In genomic region chr20:33466303-33466646, GRCh38 we compare ENCODE assay signal across 22 cellular contexts.
"Had no signal": no experiment of that assay in that cellular context is flagged by ENCODE, and none has a peak within 500 bp of the region (broad histone marks: within the 10 kb centered on the region; RNA-seq: fewer than 3 reads in every experiment).

No MANE protein-coding gene starts in this region.

- H2AFZ ChIP-seq: hepatocyte had no signal

- ATAC-seq: activated T-cell treated with anti-CD3 and anti-CD28 coated beads, Interleukin-2, amount 50 U/mL, for 72 hours; effector memory CD8-positive, alpha-beta T cell; naive thymus-derived CD8-positive, alpha-beta T cell had no signal

- DNase-seq: activated CD4-positive, CD25-positive, alpha-beta regulatory T cell treated with anti-CD3 and anti-CD28 coated beads, Interleukin-2, amount 50 U/mL, for 72 hours; activated CD8-positive, alpha-beta memory T cell treated with anti-CD3 and anti-CD28 coated beads for 24 hours; activated effector memory CD4-positive, alpha-beta T cell treated with anti-CD3 and anti-CD28 coated beads, Interleukin-2, amount 50 U/mL, for 16 hours; activated T-cell treated with anti-CD3 and anti-CD28 coated beads, Interleukin-2, amount 50 U/mL, for 72 hours; cerebellar nuclear complex; dermis blood vessel endothelial cell; effector memory CD8-positive, alpha-beta T cell; foreskin fibroblast; left cardiac atrium; mesendoderm; naive thymus-derived CD8-positive, alpha-beta T cell; stimulated activated CD4-positive, alpha-beta T cell treated with anti-CD3 and anti-CD28 coated beads, Interleukin-4, amount 100 ng/mL, for 4 hours; stimulated activated naive B cell treated with anti-CD40 and anti-IgM and Interleukin-4, amounts not matched to agents 10 μg/mL and 1 μg/mL and 100 μg/mL, for 72 hours; T-helper 1 cell; T-helper 9 cell; tibial artery; uterus had no signal

- H3K27ac ChIP-seq: breast epithelium, epithelial cell of prostate, hepatocyte, tibial artery, uterus had no signal

- H3K4me3 Mint-ChIP-seq: activated naive CD4-positive, alpha-beta T cell treated with anti-CD3 and anti-CD28 coated beads, Interleukin-2, amount 50 U/mL, for 24 hours; activated T-cell treated with anti-CD3 and anti-CD28 coated beads, Interleukin-2, amount 50 U/mL, for 72 hours; effector memory CD8-positive, alpha-beta T cell; naive thymus-derived CD8-positive, alpha-beta T cell; stimulated activated naive B cell treated with anti-CD40 and anti-IgM and Interleukin-4, amounts not matched to agents 10 μg/mL and 1 μg/mL and 100 μg/mL, for 72 hours had no signal

- H3K36me3 Mint-ChIP-seq: activated naive CD4-positive, alpha-beta T cell treated with anti-CD3 and anti-CD28 coated beads, Interleukin-2, amount 50 U/mL, for 24 hours; naive thymus-derived CD8-positive, alpha-beta T cell; stimulated activated naive B cell treated with anti-CD40 and anti-IgM and Interleukin-4, amounts not matched to agents 10 μg/mL and 1 μg/mL and 100 μg/mL, for 72 hours had no signal

- H3K4me3 ChIP-seq: breast epithelium, hepatocyte, spleen, tibial artery, uterus had no signal

- H3K79me2 ChIP-seq: hepatocyte had no signal

- H3K9me3 ChIP-seq: breast epithelium, spleen, tibial artery, uterus had no signal

- H3K4me1 Mint-ChIP-seq: activated naive CD4-positive, alpha-beta T cell treated with anti-CD3 and anti-CD28 coated beads, Interleukin-2, amount 50 U/mL, for 24 hours had no signal

- H3K9me3 Mint-ChIP-seq: activated naive CD4-positive, alpha-beta T cell treated with anti-CD3 and anti-CD28 coated beads, Interleukin-2, amount 50 U/mL, for 24 hours; activated T-cell treated with anti-CD3 and anti-CD28 coated beads, Interleukin-2, amount 50 U/mL, for 72 hours; effector memory CD8-positive, alpha-beta T cell; naive thymus-derived CD8-positive, alpha-beta T cell; stimulated activated naive B cell treated with anti-CD40 and anti-IgM and Interleukin-4, amounts not matched to agents 10 μg/mL and 1 μg/mL and 100 μg/mL, for 72 hours had no signal

- H3K4me2 ChIP-seq: hepatocyte had no signal

- H3K36me3 ChIP-seq: breast epithelium, spleen, tibial artery, uterus had no signal

- H3K4me1 ChIP-seq: breast epithelium, tibial artery, uterus had no signal

- H3K27me3 Mint-ChIP-seq: activated naive CD4-positive, alpha-beta T cell treated with anti-CD3 and anti-CD28 coated beads, Interleukin-2, amount 50 U/mL, for 24 hours; effector memory CD8-positive, alpha-beta T cell; naive thymus-derived CD8-positive, alpha-beta T cell; stimulated activated naive B cell treated with anti-CD40 and anti-IgM and Interleukin-4, amounts not matched to agents 10 μg/mL and 1 μg/mL and 100 μg/mL, for 72 hours had no signal

- H3K27ac Mint-ChIP-seq: activated naive CD4-positive, alpha-beta T cell treated with anti-CD3 and anti-CD28 coated beads, Interleukin-2, amount 50 U/mL, for 24 hours; activated T-cell treated with anti-CD3 and anti-CD28 coated beads, Interleukin-2, amount 50 U/mL, for 72 hours; effector memory CD8-positive, alpha-beta T cell; naive thymus-derived CD8-positive, alpha-beta T cell; stimulated activated naive B cell treated with anti-CD40 and anti-IgM and Interleukin-4, amounts not matched to agents 10 μg/mL and 1 μg/mL and 100 μg/mL, for 72 hours had no signal
